In genomic region chr4:31183256-31183655, GRCh38 we compare ENCODE assay signal across 32 cellular contexts.
"Had no signal": no experiment of that assay in that cellular context is flagged by ENCODE, and none has a peak within 500 bp of the region (broad histone marks: within the 10 kb centered on the region; RNA-seq: fewer than 3 reads in every experiment).

No MANE protein-coding gene starts in this region.

- H3K4me1 Mint-ChIP-seq: activated CD4-positive, alpha-beta memory T cell treated with anti-CD3 and anti-CD28 coated beads, Interleukin-2, amount 10 ng/mL, durations not matched to agents 7 days and 5 days; activated CD4-positive, alpha-beta T cell treated with anti-CD3 and anti-CD28 coated beads, Interleukin-2, amount 10 ng/mL, durations not matched to agents 7 days and 5 days; activated naive CD4-positive, alpha-beta T cell treated with anti-CD3 and anti-CD28 coated beads, Interleukin-2, amount 10 ng/mL, durations not matched to agents 7 days and 5 days; activated naive CD8-positive, alpha-beta T cell treated with anti-CD3 and anti-CD28 coated beads, Interleukin-2, amount 10 ng/mL, durations not matched to agents 7 days and 5 days; brain; endodermal cell; WTC11 had no signal

- H3K9me3 ChIP-seq: breast epithelium, colonic mucosa, esophagus squamous epithelium had no signal

- H3K36me3 Mint-ChIP-seq: activated naive CD4-positive, alpha-beta T cell treated with anti-CD3 and anti-CD28 coated beads, Interleukin-2, amount 10 ng/mL, durations not matched to agents 7 days and 5 days; activated naive CD4-positive, alpha-beta T cell treated with anti-CD3 and anti-CD28 coated beads, Interleukin-2, amount 50 U/mL, for 72 hours; activated naive CD8-positive, alpha-beta T cell treated with anti-CD3 and anti-CD28 coated beads, Interleukin-2, amount 10 ng/mL, durations not matched to agents 7 days and 5 days; brain had no signal

- H3K4me3 ChIP-seq: ascending aorta, breast epithelium, cardiac muscle cell, colonic mucosa, dorsolateral prefrontal cortex, esophagus squamous epithelium, gastroesophageal sphincter had no signal

- H3K27ac ChIP-seq: ascending aorta, breast epithelium, cardiac muscle cell, colonic mucosa, dorsolateral prefrontal cortex, epithelial cell of prostate, esophagus squamous epithelium, gastroesophageal sphincter, VCaP had no signal

- H3K4me3 Mint-ChIP-seq: activated CD4-positive, alpha-beta memory T cell treated with anti-CD3 and anti-CD28 coated beads, Interleukin-2, amount 10 ng/mL, durations not matched to agents 7 days and 5 days; activated CD4-positive, alpha-beta T cell treated with anti-CD3 and anti-CD28 coated beads, Interleukin-2, amount 10 ng/mL, durations not matched to agents 7 days and 5 days; activated naive CD4-positive, alpha-beta T cell treated with anti-CD3 and anti-CD28 coated beads, Interleukin-2, amount 10 ng/mL, durations not matched to agents 7 days and 5 days; activated naive CD8-positive, alpha-beta T cell treated with anti-CD3 and anti-CD28 coated beads, Interleukin-2, amount 10 ng/mL, durations not matched to agents 7 days and 5 days; activated T-cell treated with anti-CD3 and anti-CD28 coated beads, Interleukin-2, amount 50 U/mL, for 24 hours; activated T-cell treated with anti-CD3 and anti-CD28 coated beads, Interleukin-2, amount 50 U/mL, for 72 hours; brain; endodermal cell; WTC11 had no signal

- H3K27me3 ChIP-seq: ascending aorta, breast epithelium, cardiac muscle cell, colonic mucosa, esophagus squamous epithelium, gastroesophageal sphincter had no signal

- H3K4me1 ChIP-seq: ascending aorta, breast epithelium, colonic mucosa, esophagus squamous epithelium, gastroesophageal sphincter had no signal

- DNase-seq: activated CD4-positive, alpha-beta memory T cell treated with anti-CD3 and anti-CD28 coated beads, Interleukin-2, amount 10 ng/mL, durations not matched to agents 7 days and 5 days; activated CD4-positive, alpha-beta T cell treated with anti-CD3 and anti-CD28 coated beads for 1 hour; activated CD4-positive, alpha-beta T cell treated with anti-CD3 and anti-CD28 coated beads for 4 hours; activated CD4-positive, alpha-beta T cell treated with anti-CD3 and anti-CD28 coated beads, Interleukin-2, amount 10 ng/mL, durations not matched to agents 7 days and 5 days; activated CD4-positive, alpha-beta T cell treated with anti-CD3 and anti-CD28 coated beads, Interleukin-2, amount 50 U/mL, for 4 hours; activated CD8-positive, alpha-beta memory T cell treated with anti-CD3 and anti-CD28 coated beads, Interleukin-2, amount 50 U/mL, for 48 hours; activated gamma-delta T cell; activated naive CD4-positive, alpha-beta T cell; activated naive CD4-positive, alpha-beta T cell treated with anti-CD3 and anti-CD28 coated beads, Interleukin-2, amount 10 ng/mL, durations not matched to agents 7 days and 5 days; activated naive CD8-positive, alpha-beta T cell treated with anti-CD3 and anti-CD28 coated beads, Interleukin-2, amount 10 ng/mL, durations not matched to agents 7 days and 5 days; activated T-cell treated with anti-CD3 and anti-CD28 coated beads for 4 hours; activated T-cell treated with anti-CD3 and anti-CD28 coated beads, Interleukin-2, amount 50 U/mL, for 24 hours; activated T-cell treated with anti-CD3 and anti-CD28 coated beads, Interleukin-2, amount 50 U/mL, for 72 hours; central memory CD4-positive, alpha-beta T cell; cerebellar nuclear complex; colonic mucosa; dorsolateral prefrontal cortex; effector memory CD4-positive, alpha-beta T cell; endodermal cell; esophagus squamous epithelium; foreskin melanocyte; head of caudate nucleus; T-helper 2 cell had no signal

- H3K27ac Mint-ChIP-seq: activated CD4-positive, alpha-beta memory T cell treated with anti-CD3 and anti-CD28 coated beads, Interleukin-2, amount 10 ng/mL, durations not matched to agents 7 days and 5 days; activated CD4-positive, alpha-beta T cell treated with anti-CD3 and anti-CD28 coated beads, Interleukin-2, amount 10 ng/mL, durations not matched to agents 7 days and 5 days; activated naive CD4-positive, alpha-beta T cell treated with anti-CD3 and anti-CD28 coated beads, Interleukin-2, amount 10 ng/mL, durations not matched to agents 7 days and 5 days; activated naive CD4-positive, alpha-beta T cell treated with anti-CD3 and anti-CD28 coated beads, Interleukin-2, amount 50 U/mL, for 72 hours; activated naive CD8-positive, alpha-beta T cell treated with anti-CD3 and anti-CD28 coated beads, Interleukin-2, amount 10 ng/mL, durations not matched to agents 7 days and 5 days; activated T-cell treated with anti-CD3 and anti-CD28 coated beads, Interleukin-2, amount 50 U/mL, for 24 hours; activated T-cell treated with anti-CD3 and anti-CD28 coated beads, Interleukin-2, amount 50 U/mL, for 72 hours; brain; endodermal cell; WTC11 had no signal

- H3K27me3 Mint-ChIP-seq: activated CD4-positive, alpha-beta memory T cell treated with anti-CD3 and anti-CD28 coated beads, Interleukin-2, amount 10 ng/mL, durations not matched to agents 7 days and 5 days; activated CD4-positive, alpha-beta T cell treated with anti-CD3 and anti-CD28 coated beads, Interleukin-2, amount 10 ng/mL, durations not matched to agents 7 days and 5 days; activated naive CD4-positive, alpha-beta T cell treated with anti-CD3 and anti-CD28 coated beads, Interleukin-2, amount 10 ng/mL, durations not matched to agents 7 days and 5 days; activated naive CD8-positive, alpha-beta T cell treated with anti-CD3 and anti-CD28 coated beads, Interleukin-2, amount 10 ng/mL, durations not matched to agents 7 days and 5 days; activated T-cell treated with anti-CD3 and anti-CD28 coated beads, Interleukin-2, amount 50 U/mL, for 24 hours; brain had no signal

- H3K36me3 ChIP-seq: ascending aorta, breast epithelium, cardiac muscle cell, colonic mucosa, esophagus squamous epithelium, gastroesophageal sphincter had no signal
